ENCODE assay signal across 8 cellular contexts in the genomic region with DNA sequence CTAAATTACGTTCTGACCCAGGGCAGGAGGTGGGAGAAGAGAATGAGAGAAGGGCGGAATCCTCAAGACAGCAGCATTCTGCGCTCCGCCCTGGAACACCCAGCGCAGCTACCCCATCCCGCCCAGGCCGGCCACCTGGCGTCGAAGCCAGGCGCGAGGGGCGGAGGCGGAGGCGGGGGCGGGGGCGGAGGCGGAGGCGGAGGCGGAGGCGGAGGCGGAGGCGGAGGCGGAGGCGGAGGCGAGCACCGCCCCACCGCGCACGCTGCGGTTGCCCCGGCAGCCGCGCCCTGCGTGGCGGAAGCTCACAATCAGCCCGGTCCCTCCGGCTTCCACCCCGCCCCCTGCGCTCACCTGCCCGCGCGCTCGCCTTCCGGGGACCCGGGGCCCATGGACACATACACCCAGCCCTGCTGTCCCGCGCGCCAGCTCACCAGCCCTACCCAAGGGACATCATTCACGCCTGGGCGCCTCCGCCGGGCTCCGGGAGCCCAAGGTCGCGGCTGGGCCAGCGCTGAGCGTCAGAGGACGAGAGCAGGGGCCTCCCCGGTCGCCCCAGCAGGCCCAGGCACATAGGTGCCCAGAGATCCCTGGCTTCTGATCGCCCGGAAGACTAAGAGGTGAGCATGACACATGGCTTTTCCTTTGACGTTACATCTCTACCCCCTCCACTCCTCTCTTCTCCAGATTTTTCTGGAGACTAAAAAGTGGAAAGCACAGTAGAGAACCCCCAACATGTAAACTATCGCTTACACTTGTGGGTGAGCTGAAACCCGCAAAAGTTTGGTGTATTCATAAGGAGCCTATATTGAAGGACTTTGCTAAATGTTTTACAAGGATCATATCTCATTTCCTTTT. TPM values are rescaled to one million over a fixed set of nuclear protein-coding genes. Genes with fewer than 3 reads are reported as not detected.
DNase-seq lines count a peak whose midpoint lies in the region; ATAC-seq and TF ChIP-seq lines count a peak whose summit lies in the region.

A gene (plus strand): TSS at position 271 of the 855 bp plus-strand sequence. CDS start 3,315 bp downstream, outside the sequence.

- ATAC-seq in GM18517 (IDR thresholded peaks at IDR 0.05; ENCODE audit: unreplicated experiment) (peak; percentile 94), HG03025 (IDR thresholded peaks at IDR 0.05; ENCODE audit: low FRiP score, unreplicated experiment) (peak; percentile 79)

- H3K4me1 ChIP-seq in mammary epithelial cell (ENCODE audit: insufficient read depth, low read length) (peaks cover 8% of the 10 kb centered on the region), spleen (peaks cover 0 to 16% (median 15%) of the 10 kb centered on the region in 6 donors)

- peak within 1 kb of the TSS; percentile 56 for H3K9ac ChIP-seq in mammary epithelial cell (ENCODE audit: insufficient read depth, low read length)

- H3K9me3 ChIP-seq in WERI-Rb-1 (ENCODE audit: severe bottlenecking): no peaks in the 10 kb centered on the region
- H3K9me3 ChIP-seq in mammary epithelial cell (replicated peaks; ENCODE audit: insufficient read depth, low read length): no peaks in the 10 kb centered on the region
- no peaks in the 10 kb centered on the region for H3K9me3 ChIP-seq in spleen

- TF ChIP-seq POLR2A in spleen (IDR thresholded peaks at IDR 0.05): no peak

- peak within 1 kb of the TSS; percentile 96 for H3K4me2 ChIP-seq in mammary epithelial cell (ENCODE audit: insufficient read depth, low read depth, low read length)

- peak within 1 kb of the TSS; percentile 91 for H2AFZ ChIP-seq in mammary epithelial cell (ENCODE audit: low read depth, low read length)

- peak within 1 kb of the TSS; percentile 6 to 77 (median 66) for H3K27ac Mint-ChIP-seq in immature natural killer cell

- intact Hi-C loops in mammary epithelial cell (cut with micrococcal nuclease) (loop anchor here (2.0 to 5.0 kb wide), 2 partner anchors 42 to 56 kb away; no protein-coding TSS in a partner anchor), spleen (cut with DNase I; ENCODE audit: low total_unique reads) (no loop called here)

- H3K36me3 ChIP-seq in WERI-Rb-1: peaks cover 5% of the 10 kb centered on the region; the same call in 1 of the 2 replicates
- no peaks in the 10 kb centered on the region for H3K36me3 ChIP-seq in mammary epithelial cell (ENCODE audit: insufficient read depth, low read length)
- peaks cover 0 to 9% (median 0%) of the 10 kb centered on the region in 6 donors for H3K36me3 ChIP-seq in spleen

- no peaks in the 10 kb centered on the region for H4K20me1 ChIP-seq in mammary epithelial cell (ENCODE audit: insufficient read depth, low read length)

- H3K27ac ChIP-seq in WERI-Rb-1: peak within 1 kb of the TSS; percentile 77
- peak within 1 kb of the TSS; percentile 38 for H3K27ac ChIP-seq in mammary epithelial cell (ENCODE audit: insufficient read depth, low read depth, low read length)
- H3K27ac ChIP-seq in spleen: peak within 1 kb of the TSS in 6 of 8 donors; percentile 47 to 78 (median 60)

- 28% methylated on average over 10 of the region's 65 CpGs for WGBS in mammary epithelial cell (ENCODE audit: low coverage, missing lambda C conversion rate)
- 3 to 5% (median 3%) methylated on average over 34 to 65 of the region's 65 CpGs for WGBS in spleen, 5 donors

- no peaks in the 10 kb centered on the region for H3K27me3 ChIP-seq in WERI-Rb-1 (ENCODE audit: insufficient read depth, low read depth, severe bottlenecking)
- no peaks in the 10 kb centered on the region for H3K27me3 ChIP-seq in mammary epithelial cell (ENCODE audit: insufficient read depth, low read length)
- no peaks in the 10 kb centered on the region for H3K27me3 ChIP-seq in spleen (replicated peaks in 1 of 7)

- CTCF ChIA-PET in mammary epithelial cell (lab: Charles Lee; ENCODE audit: low non-redundant PET): interaction anchor here (0.6 kb wide), 2 partner anchors 20 to 1312 kb away, joined by 3 to 7 read pairs; no protein-coding TSS in a partner anchor

- in situ Hi-C loops in mammary epithelial cell (cut with MboI; ENCODE audit: low sequenced_read_pairs in 2 of 2): no loop called here

- peak within 1 kb of the TSS; percentile 72 to 80 (median 73) for H3K4me3 Mint-ChIP-seq in immature natural killer cell

- DNase-seq in NCI-H2029 (lab: John Stamatoyannopoulos, UW) (peak; percentile 89), WERI-Rb-1 (peak; percentile 88), mammary epithelial cell (peak; percentile 71), immature natural killer cell (peak; percentile 79 to 80 (median 79)), spleen (peak; percentile 96), dedifferentiated amniotic fluid mesenchymal stem cell (ENCODE audit: extremely low spot score) (no peak)

- TF ChIP-seq CTCF in WERI-Rb-1 (IDR thresholded peaks at IDR 0.05; ENCODE audit: low read depth, low read length) (no peak), mammary epithelial cell (conservative IDR thresholded peaks at IDR 0.05 in 1 of 2, IDR thresholded peaks at IDR 0.05 in 1 of 2; ENCODE audit: extremely low read depth in 1 of 2, insufficient read depth in 1 of 2, low read depth in 1 of 2, low read length in 2 of 2) (no peak), spleen (IDR thresholded peaks at IDR 0.05 in 8 of 11, conservative IDR thresholded peaks at IDR 0.05 in 3 of 11) (peak in 2 of 11 experiments; percentile 31 to 32)

- H3K4me3 ChIP-seq in WERI-Rb-1 (ENCODE audit: low read depth, low read length): peak within 1 kb of the TSS; percentile 77
- peak within 1 kb of the TSS; percentile 40 to 74 (median 61) for H3K4me3 ChIP-seq in mammary epithelial cell (replicated peaks in 1 of 3; ENCODE audit: insufficient read depth in 1 of 3, low read depth in 2 of 3, low read length in 3 of 3)
- H3K4me3 ChIP-seq in spleen: peak within 1 kb of the TSS; percentile 53 to 79 (median 64)

- H3K27me3 Mint-ChIP-seq in immature natural killer cell (ENCODE audit: low read depth in 3 of 3): peaks cover 0 to 6% (median 0%) of the 10 kb centered on the region in 3 donors

- no peaks in the 10 kb centered on the region for H3K9me3 Mint-ChIP-seq in immature natural killer cell

- dilution Hi-C loops in mammary epithelial cell (cut with HindIII; ENCODE audit: low sequenced_read_pairs): no loop called here

- peaks cover 0 to 6% (median 0%) of the 10 kb centered on the region in 3 donors for H3K36me3 Mint-ChIP-seq in immature natural killer cell

- TSS peak; percentile 53 for BruUV-seq in mammary epithelial cell (replicated peaks; lab: Mats Ljungman, UMichigan)

- H3K4me1 Mint-ChIP-seq in immature natural killer cell: peaks cover 9 to 18% of the 10 kb centered on the region in 2 donors

- no peaks in the 10 kb centered on the region for H3K79me2 ChIP-seq in mammary epithelial cell (ENCODE audit: insufficient read depth, low read length)

RNA-seq across cellular contexts. Expression of the gene that starts here (rescaled TPM):
- total RNA-seq in mammary epithelial cell (1 to 10 TPM; 4.8 to 7.2 TPM), spleen (1 to 10 TPM; 1.8 to 3.2 (median 2.3) TPM)
- polyA plus RNA-seq in mammary epithelial cell (4.4 TPM), immature natural killer cell (1 to 10 TPM; 1.3 to 3.6 (median 2.0) TPM), spleen (under 1 TPM; 0.58 to 0.77 (median 0.67) TPM)
- polyA minus RNA-seq in mammary epithelial cell: 3.4 TPM
